In the genomic region with DNA sequence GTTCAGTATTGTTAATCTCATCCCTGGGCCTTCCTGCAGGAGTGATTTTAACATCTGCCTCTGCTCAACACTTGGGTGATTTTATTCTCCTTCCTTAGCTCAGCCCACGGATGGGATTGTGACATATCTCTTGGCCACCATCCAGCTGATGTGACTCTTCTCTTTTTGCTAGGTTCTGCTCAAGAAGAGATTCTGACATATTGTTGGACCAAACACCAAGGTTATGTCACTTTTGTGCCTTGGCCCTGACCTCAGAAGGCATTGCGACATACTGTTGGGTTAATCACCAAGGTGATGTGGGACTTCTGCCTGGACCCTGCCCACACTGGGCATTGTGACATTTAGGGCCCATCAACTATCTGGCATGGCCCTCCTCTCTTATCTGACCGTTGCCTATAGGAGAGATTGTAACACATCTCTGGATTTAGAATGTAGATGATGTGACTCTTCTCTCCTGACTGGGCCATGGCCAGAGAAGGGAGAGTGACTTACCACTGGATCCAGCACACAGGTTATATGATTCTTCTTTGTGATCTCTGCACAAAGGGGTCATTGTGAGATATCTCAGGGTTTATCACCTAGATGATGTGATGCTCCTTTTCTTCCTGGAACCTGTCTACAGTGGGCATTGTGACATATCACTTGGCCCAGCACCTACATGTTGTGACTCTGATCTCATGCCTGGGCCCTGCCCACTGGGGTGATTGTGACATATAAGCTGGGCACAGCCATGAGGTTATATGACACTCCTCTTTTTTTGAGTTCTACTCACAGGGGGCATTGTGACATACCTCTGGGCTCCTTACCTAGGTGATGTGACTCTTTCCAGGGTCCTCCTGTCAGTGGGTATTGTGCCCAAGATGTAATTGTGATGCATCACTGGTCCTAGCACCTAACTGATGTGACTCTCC, we compare ENCODE assay signal across 1 cellular context.
TF ChIP-seq lines count a peak whose summit lies in the region.

No MANE protein-coding gene starts in this region.

TF ChIP-seq in K562, 482 proteins besides CTCF, POLR2A, EP300 and RAD21 (continued from another document and continues in another):
- TF ChIP-seq, protein P1, sequence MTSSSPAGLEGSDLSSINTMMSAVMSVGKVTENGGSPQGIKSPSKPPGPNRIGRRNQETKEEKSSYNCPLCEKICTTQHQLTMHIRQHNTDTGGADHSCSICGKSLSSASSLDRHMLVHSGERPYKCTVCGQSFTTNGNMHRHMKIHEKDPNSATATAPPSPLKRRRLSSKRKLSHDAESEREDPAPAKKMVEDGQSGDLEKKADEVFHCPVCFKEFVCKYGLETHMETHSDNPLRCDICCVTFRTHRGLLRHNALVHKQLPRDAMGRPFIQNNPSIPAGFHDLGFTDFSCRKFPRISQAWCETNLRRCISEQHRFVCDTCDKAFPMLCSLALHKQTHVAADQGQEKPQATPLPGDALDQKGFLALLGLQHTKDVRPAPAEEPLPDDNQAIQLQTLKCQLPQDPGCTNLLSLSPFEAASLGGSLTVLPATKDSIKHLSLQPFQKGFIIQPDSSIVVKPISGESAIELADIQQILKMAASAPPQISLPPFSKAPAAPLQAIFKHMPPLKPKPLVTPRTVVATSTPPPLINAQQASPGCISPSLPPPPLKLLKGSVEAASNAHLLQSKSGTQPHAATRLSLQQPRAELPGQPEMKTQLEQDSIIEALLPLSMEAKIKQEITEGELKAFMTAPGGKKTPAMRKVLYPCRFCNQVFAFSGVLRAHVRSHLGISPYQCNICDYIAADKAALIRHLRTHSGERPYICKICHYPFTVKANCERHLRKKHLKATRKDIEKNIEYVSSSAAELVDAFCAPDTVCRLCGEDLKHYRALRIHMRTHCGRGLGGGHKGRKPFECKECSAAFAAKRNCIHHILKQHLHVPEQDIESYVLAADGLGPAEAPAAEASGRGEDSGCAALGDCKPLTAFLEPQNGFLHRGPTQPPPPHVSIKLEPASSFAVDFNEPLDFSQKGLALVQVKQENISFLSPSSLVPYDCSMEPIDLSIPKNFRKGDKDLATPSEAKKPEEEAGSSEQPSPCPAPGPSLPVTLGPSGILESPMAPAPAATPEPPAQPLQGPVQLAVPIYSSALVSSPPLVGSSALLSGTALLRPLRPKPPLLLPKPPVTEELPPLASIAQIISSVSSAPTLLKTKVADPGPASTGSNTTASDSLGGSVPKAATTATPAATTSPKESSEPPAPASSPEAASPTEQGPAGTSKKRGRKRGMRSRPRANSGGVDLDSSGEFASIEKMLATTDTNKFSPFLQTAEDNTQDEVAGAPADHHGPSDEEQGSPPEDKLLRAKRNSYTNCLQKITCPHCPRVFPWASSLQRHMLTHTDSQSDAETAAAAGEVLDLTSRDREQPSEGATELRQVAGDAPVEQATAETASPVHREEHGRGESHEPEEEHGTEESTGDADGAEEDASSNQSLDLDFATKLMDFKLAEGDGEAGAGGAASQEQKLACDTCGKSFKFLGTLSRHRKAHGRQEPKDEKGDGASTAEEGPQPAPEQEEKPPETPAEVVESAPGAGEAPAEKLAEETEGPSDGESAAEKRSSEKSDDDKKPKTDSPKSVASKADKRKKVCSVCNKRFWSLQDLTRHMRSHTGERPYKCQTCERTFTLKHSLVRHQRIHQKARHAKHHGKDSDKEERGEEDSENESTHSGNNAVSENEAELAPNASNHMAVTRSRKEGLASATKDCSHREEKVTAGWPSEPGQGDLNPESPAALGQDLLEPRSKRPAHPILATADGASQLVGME (CRISPR knock-in tag; IDR thresholded peaks at IDR 0.05): 0 out of 2 replicates have a peak, but pooled peaks have one; percentile 4
- TF ChIP-seq STAG1 (CRISPR knock-in tag; IDR thresholded peaks at IDR 0.05; ENCODE audit: borderline replicate concordance) (no peak), RFX1 (IDR thresholded peaks at IDR 0.05) (peak; percentile 68), ZNF644 (tag; IDR thresholded peaks at IDR 0.05; ENCODE audit: low read depth) (peak; percentile 89; the same call in 1 of the 2 replicates), ZNF699 (CRISPR knock-in tag; IDR thresholded peaks at IDR 0.05; ENCODE audit: insufficient replicate concordance) (no peak), SIRT6 (IDR thresholded peaks at IDR 0.05; ENCODE audit: low read depth, low read length) (no peak), ATF7 (IDR thresholded peaks at IDR 0.05) (peak; percentile 96), ZC3H8 (IDR thresholded peaks at IDR 0.05) (no peak), RAD51 (IDR thresholded peaks at IDR 0.05; ENCODE audit: borderline replicate concordance, low read depth) (no peak), NCOA4 (IDR thresholded peaks at IDR 0.05; ENCODE audit: partially characterized antibody) (no peak), NUFIP1 (IDR thresholded peaks at IDR 0.05; ENCODE audit: partially characterized antibody) (no peak), ESRRA (IDR thresholded peaks at IDR 0.05; ENCODE audit: borderline replicate concordance, low read depth) (peak; percentile 85), RFX7 (CRISPR knock-in tag; IDR thresholded peaks at IDR 0.05) (no peak), ZNF584 (CRISPR knock-in tag; IDR thresholded peaks at IDR 0.05; ENCODE audit: low read depth) (peak; percentile 79; the same call in 1 of the 2 replicates), EZH2 (IDR thresholded peaks at IDR 0.05; ENCODE audit: borderline replicate concordance, low read depth, low read length) (no peak), ZFP30 (CRISPR knock-in tag; IDR thresholded peaks at IDR 0.05; ENCODE audit: borderline replicate concordance) (no peak)
- TF ChIP-seq, protein P2, sequence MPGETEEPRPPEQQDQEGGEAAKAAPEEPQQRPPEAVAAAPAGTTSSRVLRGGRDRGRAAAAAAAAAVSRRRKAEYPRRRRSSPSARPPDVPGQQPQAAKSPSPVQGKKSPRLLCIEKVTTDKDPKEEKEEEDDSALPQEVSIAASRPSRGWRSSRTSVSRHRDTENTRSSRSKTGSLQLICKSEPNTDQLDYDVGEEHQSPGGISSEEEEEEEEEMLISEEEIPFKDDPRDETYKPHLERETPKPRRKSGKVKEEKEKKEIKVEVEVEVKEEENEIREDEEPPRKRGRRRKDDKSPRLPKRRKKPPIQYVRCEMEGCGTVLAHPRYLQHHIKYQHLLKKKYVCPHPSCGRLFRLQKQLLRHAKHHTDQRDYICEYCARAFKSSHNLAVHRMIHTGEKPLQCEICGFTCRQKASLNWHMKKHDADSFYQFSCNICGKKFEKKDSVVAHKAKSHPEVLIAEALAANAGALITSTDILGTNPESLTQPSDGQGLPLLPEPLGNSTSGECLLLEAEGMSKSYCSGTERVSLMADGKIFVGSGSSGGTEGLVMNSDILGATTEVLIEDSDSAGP (CRISPR knock-in tag; IDR thresholded peaks at IDR 0.05): no peak
- TF ChIP-seq, protein P3, sequence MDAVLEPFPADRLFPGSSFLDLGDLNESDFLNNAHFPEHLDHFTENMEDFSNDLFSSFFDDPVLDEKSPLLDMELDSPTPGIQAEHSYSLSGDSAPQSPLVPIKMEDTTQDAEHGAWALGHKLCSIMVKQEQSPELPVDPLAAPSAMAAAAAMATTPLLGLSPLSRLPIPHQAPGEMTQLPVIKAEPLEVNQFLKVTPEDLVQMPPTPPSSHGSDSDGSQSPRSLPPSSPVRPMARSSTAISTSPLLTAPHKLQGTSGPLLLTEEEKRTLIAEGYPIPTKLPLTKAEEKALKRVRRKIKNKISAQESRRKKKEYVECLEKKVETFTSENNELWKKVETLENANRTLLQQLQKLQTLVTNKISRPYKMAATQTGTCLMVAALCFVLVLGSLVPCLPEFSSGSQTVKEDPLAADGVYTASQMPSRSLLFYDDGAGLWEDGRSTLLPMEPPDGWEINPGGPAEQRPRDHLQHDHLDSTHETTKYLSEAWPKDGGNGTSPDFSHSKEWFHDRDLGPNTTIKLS (IDR thresholded peaks at IDR 0.05; ENCODE audit: borderline replicate concordance, low read depth): peak; percentile 29; the same call in 1 of the 2 replicates
- TF ChIP-seq, protein P4, sequence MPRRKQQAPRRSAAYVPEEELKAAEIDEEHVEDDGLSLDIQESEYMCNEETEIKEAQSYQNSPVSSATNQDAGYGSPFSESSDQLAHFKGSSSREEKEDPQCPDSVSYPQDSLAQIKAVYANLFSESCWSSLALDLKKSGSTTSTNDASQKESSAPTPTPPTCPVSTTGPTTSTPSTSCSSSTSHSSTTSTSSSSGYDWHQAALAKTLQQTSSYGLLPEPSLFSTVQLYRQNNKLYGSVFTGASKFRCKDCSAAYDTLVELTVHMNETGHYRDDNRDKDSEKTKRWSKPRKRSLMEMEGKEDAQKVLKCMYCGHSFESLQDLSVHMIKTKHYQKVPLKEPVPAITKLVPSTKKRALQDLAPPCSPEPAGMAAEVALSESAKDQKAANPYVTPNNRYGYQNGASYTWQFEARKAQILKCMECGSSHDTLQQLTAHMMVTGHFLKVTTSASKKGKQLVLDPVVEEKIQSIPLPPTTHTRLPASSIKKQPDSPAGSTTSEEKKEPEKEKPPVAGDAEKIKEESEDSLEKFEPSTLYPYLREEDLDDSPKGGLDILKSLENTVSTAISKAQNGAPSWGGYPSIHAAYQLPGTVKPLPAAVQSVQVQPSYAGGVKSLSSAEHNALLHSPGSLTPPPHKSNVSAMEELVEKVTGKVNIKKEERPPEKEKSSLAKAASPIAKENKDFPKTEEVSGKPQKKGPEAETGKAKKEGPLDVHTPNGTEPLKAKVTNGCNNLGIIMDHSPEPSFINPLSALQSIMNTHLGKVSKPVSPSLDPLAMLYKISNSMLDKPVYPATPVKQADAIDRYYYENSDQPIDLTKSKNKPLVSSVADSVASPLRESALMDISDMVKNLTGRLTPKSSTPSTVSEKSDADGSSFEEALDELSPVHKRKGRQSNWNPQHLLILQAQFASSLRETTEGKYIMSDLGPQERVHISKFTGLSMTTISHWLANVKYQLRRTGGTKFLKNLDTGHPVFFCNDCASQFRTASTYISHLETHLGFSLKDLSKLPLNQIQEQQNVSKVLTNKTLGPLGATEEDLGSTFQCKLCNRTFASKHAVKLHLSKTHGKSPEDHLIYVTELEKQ (CRISPR knock-in tag; IDR thresholded peaks at IDR 0.05): no peak
- TF ChIP-seq, protein P5, sequence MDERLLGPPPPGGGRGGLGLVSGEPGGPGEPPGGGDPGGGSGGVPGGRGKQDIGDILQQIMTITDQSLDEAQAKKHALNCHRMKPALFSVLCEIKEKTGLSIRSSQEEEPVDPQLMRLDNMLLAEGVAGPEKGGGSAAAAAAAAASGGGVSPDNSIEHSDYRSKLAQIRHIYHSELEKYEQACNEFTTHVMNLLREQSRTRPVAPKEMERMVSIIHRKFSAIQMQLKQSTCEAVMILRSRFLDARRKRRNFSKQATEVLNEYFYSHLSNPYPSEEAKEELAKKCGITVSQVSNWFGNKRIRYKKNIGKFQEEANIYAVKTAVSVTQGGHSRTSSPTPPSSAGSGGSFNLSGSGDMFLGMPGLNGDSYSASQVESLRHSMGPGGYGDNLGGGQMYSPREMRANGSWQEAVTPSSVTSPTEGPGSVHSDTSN (CRISPR knock-in tag; IDR thresholded peaks at IDR 0.05; ENCODE audit: low read depth): no peak
- TF ChIP-seq, protein P5 (tag; conservative IDR thresholded peaks at IDR 0.05; ENCODE audit: low read depth): peak; percentile 81
- TF ChIP-seq, protein P6, sequence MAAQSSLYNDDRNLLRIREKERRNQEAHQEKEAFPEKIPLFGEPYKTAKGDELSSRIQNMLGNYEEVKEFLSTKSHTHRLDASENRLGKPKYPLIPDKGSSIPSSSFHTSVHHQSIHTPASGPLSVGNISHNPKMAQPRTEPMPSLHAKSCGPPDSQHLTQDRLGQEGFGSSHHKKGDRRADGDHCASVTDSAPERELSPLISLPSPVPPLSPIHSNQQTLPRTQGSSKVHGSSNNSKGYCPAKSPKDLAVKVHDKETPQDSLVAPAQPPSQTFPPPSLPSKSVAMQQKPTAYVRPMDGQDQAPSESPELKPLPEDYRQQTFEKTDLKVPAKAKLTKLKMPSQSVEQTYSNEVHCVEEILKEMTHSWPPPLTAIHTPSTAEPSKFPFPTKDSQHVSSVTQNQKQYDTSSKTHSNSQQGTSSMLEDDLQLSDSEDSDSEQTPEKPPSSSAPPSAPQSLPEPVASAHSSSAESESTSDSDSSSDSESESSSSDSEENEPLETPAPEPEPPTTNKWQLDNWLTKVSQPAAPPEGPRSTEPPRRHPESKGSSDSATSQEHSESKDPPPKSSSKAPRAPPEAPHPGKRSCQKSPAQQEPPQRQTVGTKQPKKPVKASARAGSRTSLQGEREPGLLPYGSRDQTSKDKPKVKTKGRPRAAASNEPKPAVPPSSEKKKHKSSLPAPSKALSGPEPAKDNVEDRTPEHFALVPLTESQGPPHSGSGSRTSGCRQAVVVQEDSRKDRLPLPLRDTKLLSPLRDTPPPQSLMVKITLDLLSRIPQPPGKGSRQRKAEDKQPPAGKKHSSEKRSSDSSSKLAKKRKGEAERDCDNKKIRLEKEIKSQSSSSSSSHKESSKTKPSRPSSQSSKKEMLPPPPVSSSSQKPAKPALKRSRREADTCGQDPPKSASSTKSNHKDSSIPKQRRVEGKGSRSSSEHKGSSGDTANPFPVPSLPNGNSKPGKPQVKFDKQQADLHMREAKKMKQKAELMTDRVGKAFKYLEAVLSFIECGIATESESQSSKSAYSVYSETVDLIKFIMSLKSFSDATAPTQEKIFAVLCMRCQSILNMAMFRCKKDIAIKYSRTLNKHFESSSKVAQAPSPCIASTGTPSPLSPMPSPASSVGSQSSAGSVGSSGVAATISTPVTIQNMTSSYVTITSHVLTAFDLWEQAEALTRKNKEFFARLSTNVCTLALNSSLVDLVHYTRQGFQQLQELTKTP (IDR thresholded peaks at IDR 0.05; ENCODE audit: low read depth in 1 of 2, partially characterized antibody in 2 of 2): peak in 1 of 2 experiments; percentile 80
- TF ChIP-seq, protein P7, sequence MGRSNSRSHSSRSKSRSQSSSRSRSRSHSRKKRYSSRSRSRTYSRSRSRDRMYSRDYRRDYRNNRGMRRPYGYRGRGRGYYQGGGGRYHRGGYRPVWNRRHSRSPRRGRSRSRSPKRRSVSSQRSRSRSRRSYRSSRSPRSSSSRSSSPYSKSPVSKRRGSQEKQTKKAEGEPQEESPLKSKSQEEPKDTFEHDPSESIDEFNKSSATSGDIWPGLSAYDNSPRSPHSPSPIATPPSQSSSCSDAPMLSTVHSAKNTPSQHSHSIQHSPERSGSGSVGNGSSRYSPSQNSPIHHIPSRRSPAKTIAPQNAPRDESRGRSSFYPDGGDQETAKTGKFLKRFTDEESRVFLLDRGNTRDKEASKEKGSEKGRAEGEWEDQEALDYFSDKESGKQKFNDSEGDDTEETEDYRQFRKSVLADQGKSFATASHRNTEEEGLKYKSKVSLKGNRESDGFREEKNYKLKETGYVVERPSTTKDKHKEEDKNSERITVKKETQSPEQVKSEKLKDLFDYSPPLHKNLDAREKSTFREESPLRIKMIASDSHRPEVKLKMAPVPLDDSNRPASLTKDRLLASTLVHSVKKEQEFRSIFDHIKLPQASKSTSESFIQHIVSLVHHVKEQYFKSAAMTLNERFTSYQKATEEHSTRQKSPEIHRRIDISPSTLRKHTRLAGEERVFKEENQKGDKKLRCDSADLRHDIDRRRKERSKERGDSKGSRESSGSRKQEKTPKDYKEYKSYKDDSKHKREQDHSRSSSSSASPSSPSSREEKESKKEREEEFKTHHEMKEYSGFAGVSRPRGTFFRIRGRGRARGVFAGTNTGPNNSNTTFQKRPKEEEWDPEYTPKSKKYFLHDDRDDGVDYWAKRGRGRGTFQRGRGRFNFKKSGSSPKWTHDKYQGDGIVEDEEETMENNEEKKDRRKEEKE (IDR thresholded peaks at IDR 0.05; ENCODE audit: borderline replicate concordance in 1 of 2, control insufficient read depth in 1 of 2, low read depth in 2 of 2, low read length in 1 of 2): no peak
- TF ChIP-seq, protein P8, sequence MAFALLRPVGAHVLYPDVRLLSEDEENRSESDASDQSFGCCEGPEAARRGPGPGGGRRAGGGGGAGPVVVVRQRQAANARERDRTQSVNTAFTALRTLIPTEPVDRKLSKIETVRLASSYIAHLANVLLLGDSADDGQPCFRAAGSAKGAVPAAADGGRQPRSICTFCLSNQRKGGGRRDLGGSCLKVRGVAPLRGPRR (CRISPR knock-in tag; IDR thresholded peaks at IDR 0.05): no peak; the same call in 1 of the 2 replicates
